In the genomic region with DNA sequence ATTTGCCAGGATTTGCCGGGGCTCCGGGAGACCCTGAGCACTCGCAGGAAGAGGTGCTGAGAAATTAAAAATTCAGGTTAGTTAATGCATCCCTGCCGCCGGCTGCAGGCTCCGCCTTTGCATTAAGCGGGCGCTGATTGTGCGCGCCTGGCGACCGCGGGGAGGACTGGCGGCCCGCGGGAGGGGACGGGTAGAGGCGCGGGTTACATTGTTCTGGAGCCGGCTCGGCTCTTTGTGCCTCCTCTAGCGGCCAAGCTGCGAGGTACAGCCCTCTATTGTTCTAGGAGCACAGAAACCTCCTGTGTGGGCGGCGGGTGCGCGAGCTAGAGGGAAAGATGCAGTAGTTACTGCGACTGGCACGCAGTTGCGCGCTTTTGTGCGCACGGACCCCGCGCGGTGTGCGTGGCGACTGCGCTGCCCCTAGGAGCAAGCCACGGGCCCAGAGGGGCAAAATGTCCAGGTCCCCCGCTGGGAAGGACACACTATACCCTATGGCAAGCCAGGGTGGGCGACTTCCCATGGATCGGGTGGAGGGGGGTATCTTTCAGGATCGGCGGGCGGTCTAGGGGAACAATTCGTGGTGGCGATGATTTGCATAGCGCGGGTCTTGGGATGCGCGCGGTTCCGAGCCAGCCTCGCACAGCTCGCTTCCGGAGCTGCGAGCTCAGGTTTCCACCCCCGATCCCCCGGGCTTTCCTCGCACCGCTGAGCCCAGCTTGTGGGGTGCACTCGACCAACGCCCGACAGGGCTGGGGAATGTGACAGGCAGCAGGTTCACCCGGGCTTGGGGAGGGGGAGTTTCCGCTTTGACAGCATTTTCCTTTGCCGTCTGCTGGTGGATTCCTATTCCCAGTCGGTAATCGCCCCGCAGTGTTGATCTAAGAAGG, we compare ENCODE assay signal across 8 cellular contexts. TPM values are rescaled to one million over a fixed set of nuclear protein-coding genes. Genes with fewer than 3 reads are reported as not detected.
DNase-seq lines count a peak whose midpoint lies in the region; ATAC-seq lines count a peak whose summit lies in the region.

No MANE protein-coding gene starts in this region.

- H3K36me3 ChIP-seq in ES-I3 (ENCODE audit: insufficient read depth, low read length), result no peaks in the 10 kb centered on the region

- H3K9ac ChIP-seq in ES-I3 (ENCODE audit: low read depth, low read length), result peak overlapping the region; percentile 51; the same call in 1 of the 2 replicates

- peak; percentile 43 for ATAC-seq in HG02870 (IDR thresholded peaks at IDR 0.05; ENCODE audit: unreplicated experiment)
- no peak for ATAC-seq in GM21447 (IDR thresholded peaks at IDR 0.05; ENCODE audit: unreplicated experiment)

- peak; percentile 68 to 78 for DNase-seq in NCI-H446 (lab: John Stamatoyannopoulos, UW)
- DNase-seq in activated T-cell treated with anti-CD3 and anti-CD28 coated beads for 48 hours (ENCODE audit: low read depth), result peak; percentile 73
- DNase-seq in globus pallidus (ENCODE audit: low spot score), result peak; percentile 70
- peak; percentile 37 for DNase-seq in pulmonary artery endothelial cell (ENCODE audit: low read depth, low spot score)
- DNase-seq in KG1 (lab: John Stamatoyannopoulos, UW), result no peak

- H3K9me3 ChIP-seq in ES-I3 (ENCODE audit: control insufficient read depth, insufficient read depth, low read length), result no peaks in the 10 kb centered on the region

- peaks cover 7% of the 10 kb centered on the region; the same call in 1 of the 2 replicates for H3K4me1 ChIP-seq in ES-I3 (ENCODE audit: insufficient read depth, low read length)

RNA-seq across cellular contexts. Expression of a gene that starts 2.9 kb away (rescaled TPM):
- under 0.01 and 0.04 TPM in 2 replicates for total RNA-seq in pulmonary artery endothelial cell
